ENCODE assay signal across 24 cellular contexts in genomic region chr11:128400382-128401203, GRCh38.
A peak's percentile ranks its signal among the peaks of the same experiment; 100 is the strongest.
DNase-seq lines count a peak whose midpoint lies in the region; ATAC-seq, FAIRE-seq and TF ChIP-seq lines count a peak whose summit lies in the region.
"Had no signal": no experiment of that assay in that cellular context is flagged by ENCODE, and none has a peak within 500 bp of the region (broad histone marks: within the 10 kb centered on the region; RNA-seq: fewer than 3 reads in every experiment).

No MANE protein-coding gene starts in this region.

- in situ Hi-C loops in HepG2 (cut with HindIII; ENCODE audit: extremely low pct_ligation_motif_present, low pct_unique_long_range_greater_than_20kb): no loop called here

- H3K4me2 ChIP-seq in HepG2 (ENCODE audit: low read depth, low read length): no peak overlapping the region

- intact Hi-C loops in HepG2 (cut with micrococcal nuclease; ENCODE audit: unreplicated experiment): no loop called here

- no peak for TF ChIP-seq CTCF in liver (IDR thresholded peaks at IDR 0.05; ENCODE audit: low read depth, low read length, missing input control)
- TF ChIP-seq CTCF in HepG2 (CRISPR knock-in tag; IDR thresholded peaks at IDR 0.05): no peak

- H3K9ac ChIP-seq in liver (ENCODE audit: low read depth in 1 of 2, low read length in 2 of 2) (no peak overlapping the region), HepG2 (ENCODE audit: insufficient read depth, low read depth, low read length) (no peak overlapping the region)

- POLR2A ChIA-PET in HepG2 (lab: Yijun Ruan, JAX): no interaction called here

- H3K36me3 ChIP-seq in liver (ENCODE audit: control insufficient read depth in 4 of 4, insufficient read depth in 3 of 4, low read depth in 1 of 4, low read length in 3 of 4) (no peaks in the 10 kb centered on the region), HepG2 (replicated peaks in 1 of 2; ENCODE audit: control insufficient read depth in 1 of 2, insufficient read depth in 2 of 2, low read length in 2 of 2) (no peaks in the 10 kb centered on the region), mesodermal cell (ENCODE audit: control insufficient read depth, insufficient read depth, low read length) (no peaks in the 10 kb centered on the region)
- H3K36me3 ChIP-seq: breast epithelium had no signal

- H3K4me1 ChIP-seq in liver (ENCODE audit: control insufficient read depth in 4 of 4, insufficient read depth in 4 of 4, low read length in 3 of 4) (no peaks in the 10 kb centered on the region), HepG2 (ENCODE audit: insufficient read depth, low read length) (no peaks in the 10 kb centered on the region), mesodermal cell (ENCODE audit: control insufficient read depth, insufficient read depth, low read length, poor library complexity, severe bottlenecking) (no peaks in the 10 kb centered on the region)
- H3K4me1 ChIP-seq: breast epithelium had no signal

- H3K9me3 ChIP-seq in liver (ENCODE audit: control insufficient read depth in 4 of 4, low read length in 3 of 4): no peaks in the 10 kb centered on the region
- no peaks in the 10 kb centered on the region for H3K9me3 ChIP-seq in HepG2 (ENCODE audit: low read length)
- no peaks in the 10 kb centered on the region for H3K9me3 ChIP-seq in mesodermal cell (ENCODE audit: control insufficient read depth, low read length)
- H3K9me3 ChIP-seq: breast epithelium had no signal

- CTCF ChIA-PET in HepG2 (lab: Yijun Ruan, JAX; ENCODE audit: low intra/inter-chr PET ratio, low total read pairs): no interaction called here

- H3K27ac ChIP-seq in liver (ENCODE audit: low read depth in 1 of 2, low read length in 2 of 2) (no peak overlapping the region), HepG2 (ENCODE audit: extremely low read length, insufficient read depth, low read length) (no peak overlapping the region), mesodermal cell (ENCODE audit: low read depth, low read length, severe bottlenecking) (peak overlapping the region; percentile 60)
- H3K27ac ChIP-seq: breast epithelium, HL-60 had no signal

- TF ChIP-seq RAD21 in liver (IDR thresholded peaks at IDR 0.05): no peak
- no peak for TF ChIP-seq RAD21 in HepG2 (CRISPR knock-in tag; IDR thresholded peaks at IDR 0.05)

- no peak for ATAC-seq in HepG2
- ATAC-seq in GM18498 (IDR thresholded peaks at IDR 0.05; ENCODE audit: unreplicated experiment): no peak
- ATAC-seq: naive thymus-derived CD4-positive, alpha-beta T cell; stimulated activated memory B cell treated with anti-CD40 and anti-IgM and Interleukin-4, amounts not matched to agents 10 μg/mL and 1 μg/mL and 100 μg/mL, for 72 hours had no signal

- no peak for FAIRE-seq in HepG2 (lab: Jason Lieb, UNC)
- FAIRE-seq: A204.1, GM18507, H54 had no signal

- TF ChIP-seq EP300 in HepG2 (IDR thresholded peaks at IDR 0.05; ENCODE audit: low read depth in 2 of 2, low read length in 2 of 2) (no peak), HepG2 (CRISPR knock-in tag; IDR thresholded peaks at IDR 0.05; ENCODE audit: borderline replicate concordance) (no peak)

- H3K79me2 ChIP-seq in HepG2 (ENCODE audit: insufficient read depth, low read length): no peaks in the 10 kb centered on the region

- TF ChIP-seq POLR2A in HepG2 (IDR thresholded peaks at IDR 0.05; ENCODE audit: insufficient read depth in 1 of 2, low read depth in 2 of 2, low read length in 2 of 2): no peak

- no peaks in the 10 kb centered on the region for H4K20me1 ChIP-seq in HepG2 (ENCODE audit: insufficient read depth, low read length)

- no TSS peak for BruUV-seq in HepG2 (replicated peaks; lab: Mats Ljungman, UMichigan)

- H2AFZ ChIP-seq in HepG2 (ENCODE audit: low read length): no peak overlapping the region

- 85% methylated on average over 8 of the region's 8 CpGs for WGBS in liver
- WGBS in HepG2 (ENCODE audit: low lambda C conversion rate): 8% methylated on average over 8 of the region's 8 CpGs
- WGBS in mesodermal cell (ENCODE audit: insufficient coverage in 2 of 2), 2 experiments: 71 to 100% methylated on average over 1 to 2 of the region's 8 CpGs

- H3K27me3 ChIP-seq in liver (ENCODE audit: control insufficient read depth in 4 of 4, insufficient read depth in 4 of 4, low read length in 3 of 4) (peaks cover 0 to 2% (median 0%) of the 10 kb centered on the region in 4 donors), HepG2 (ENCODE audit: control insufficient read depth in 1 of 2, insufficient read depth in 2 of 2, low read length in 2 of 2) (0 out of 5 replicates have a peak, but pooled peaks cover 0 to 2% of the 10 kb centered on the region in 2 experiments)
- H3K27me3 ChIP-seq: breast epithelium had no signal

- H3K4me3 ChIP-seq in liver (ENCODE audit: low read depth in 1 of 3, low read length in 3 of 3): no peak overlapping the region
- no peak overlapping the region for H3K4me3 ChIP-seq in HepG2 (replicated peaks in 1 of 3; ENCODE audit: insufficient read depth in 1 of 3, low read depth in 2 of 3, low read length in 3 of 3)
- H3K4me3 ChIP-seq in mesodermal cell (ENCODE audit: extremely low read depth, insufficient read depth, low read length, poor library complexity, severe bottlenecking): no peak overlapping the region
- H3K4me3 ChIP-seq: breast epithelium had no signal

- DNase-seq in HepG2 (ENCODE audit: low spot score): no peak
- peak; percentile 88 for DNase-seq in dedifferentiated amniotic fluid mesenchymal stem cell (ENCODE audit: extremely low spot score)
- no peak for DNase-seq in nucleus accumbens (lab: John Stamatoyannopoulos, UW)
- DNase-seq in NCI-H1092 (lab: John Stamatoyannopoulos, UW): no peak
- DNase-seq in activated effector memory CD4-positive, alpha-beta T cell treated with anti-CD3 and anti-CD28 coated beads, Interleukin-2, amount 50 U/mL, for 16 hours: no peak
- DNase-seq: activated CD4-positive, alpha-beta T cell treated with anti-CD3 and anti-CD28 coated beads, Interleukin-2, amount 50 U/mL, for 48 hours; activated naive CD8-positive, alpha-beta T cell treated with anti-CD3 and anti-CD28 coated beads for 36 hours; activated T-cell treated with anti-CD3 and anti-CD28 coated beads, Interleukin-2, amount 50 U/mL, for 24 hours; CD4-positive, alpha-beta T cell; dermis blood vessel endothelial cell; naive thymus-derived CD4-positive, alpha-beta T cell; NCI-H2029 treated with DMSO at 0.1 percent for 48 hours; NCI-H524 treated with DMSO at 0.1 percent for 48 hours; stimulated activated CD4-positive, alpha-beta T cell treated with anti-CD3 and anti-CD28 coated beads, Interleukin-15, amount 100 ng/mL, for 24 hours; T-helper 1 cell had no signal

TF ChIP-seq in liver, 16 proteins besides CTCF, POLR2A, EP300 and RAD21:
- TF ChIP-seq, protein P1, sequence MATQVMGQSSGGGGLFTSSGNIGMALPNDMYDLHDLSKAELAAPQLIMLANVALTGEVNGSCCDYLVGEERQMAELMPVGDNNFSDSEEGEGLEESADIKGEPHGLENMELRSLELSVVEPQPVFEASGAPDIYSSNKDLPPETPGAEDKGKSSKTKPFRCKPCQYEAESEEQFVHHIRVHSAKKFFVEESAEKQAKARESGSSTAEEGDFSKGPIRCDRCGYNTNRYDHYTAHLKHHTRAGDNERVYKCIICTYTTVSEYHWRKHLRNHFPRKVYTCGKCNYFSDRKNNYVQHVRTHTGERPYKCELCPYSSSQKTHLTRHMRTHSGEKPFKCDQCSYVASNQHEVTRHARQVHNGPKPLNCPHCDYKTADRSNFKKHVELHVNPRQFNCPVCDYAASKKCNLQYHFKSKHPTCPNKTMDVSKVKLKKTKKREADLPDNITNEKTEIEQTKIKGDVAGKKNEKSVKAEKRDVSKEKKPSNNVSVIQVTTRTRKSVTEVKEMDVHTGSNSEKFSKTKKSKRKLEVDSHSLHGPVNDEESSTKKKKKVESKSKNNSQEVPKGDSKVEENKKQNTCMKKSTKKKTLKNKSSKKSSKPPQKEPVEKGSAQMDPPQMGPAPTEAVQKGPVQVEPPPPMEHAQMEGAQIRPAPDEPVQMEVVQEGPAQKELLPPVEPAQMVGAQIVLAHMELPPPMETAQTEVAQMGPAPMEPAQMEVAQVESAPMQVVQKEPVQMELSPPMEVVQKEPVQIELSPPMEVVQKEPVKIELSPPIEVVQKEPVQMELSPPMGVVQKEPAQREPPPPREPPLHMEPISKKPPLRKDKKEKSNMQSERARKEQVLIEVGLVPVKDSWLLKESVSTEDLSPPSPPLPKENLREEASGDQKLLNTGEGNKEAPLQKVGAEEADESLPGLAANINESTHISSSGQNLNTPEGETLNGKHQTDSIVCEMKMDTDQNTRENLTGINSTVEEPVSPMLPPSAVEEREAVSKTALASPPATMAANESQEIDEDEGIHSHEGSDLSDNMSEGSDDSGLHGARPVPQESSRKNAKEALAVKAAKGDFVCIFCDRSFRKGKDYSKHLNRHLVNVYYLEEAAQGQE (IDR thresholded peaks at IDR 0.05): peak; percentile 47
- no peak for TF ChIP-seq FOXA2 (IDR thresholded peaks at IDR 0.05)

TF ChIP-seq in HepG2, 621 proteins besides CTCF, POLR2A, EP300 and RAD21 (continues in another document):
- no peak for TF ChIP-seq CENPX (CRISPR knock-in tag; IDR thresholded peaks at IDR 0.05)
- TF ChIP-seq, protein P2, sequence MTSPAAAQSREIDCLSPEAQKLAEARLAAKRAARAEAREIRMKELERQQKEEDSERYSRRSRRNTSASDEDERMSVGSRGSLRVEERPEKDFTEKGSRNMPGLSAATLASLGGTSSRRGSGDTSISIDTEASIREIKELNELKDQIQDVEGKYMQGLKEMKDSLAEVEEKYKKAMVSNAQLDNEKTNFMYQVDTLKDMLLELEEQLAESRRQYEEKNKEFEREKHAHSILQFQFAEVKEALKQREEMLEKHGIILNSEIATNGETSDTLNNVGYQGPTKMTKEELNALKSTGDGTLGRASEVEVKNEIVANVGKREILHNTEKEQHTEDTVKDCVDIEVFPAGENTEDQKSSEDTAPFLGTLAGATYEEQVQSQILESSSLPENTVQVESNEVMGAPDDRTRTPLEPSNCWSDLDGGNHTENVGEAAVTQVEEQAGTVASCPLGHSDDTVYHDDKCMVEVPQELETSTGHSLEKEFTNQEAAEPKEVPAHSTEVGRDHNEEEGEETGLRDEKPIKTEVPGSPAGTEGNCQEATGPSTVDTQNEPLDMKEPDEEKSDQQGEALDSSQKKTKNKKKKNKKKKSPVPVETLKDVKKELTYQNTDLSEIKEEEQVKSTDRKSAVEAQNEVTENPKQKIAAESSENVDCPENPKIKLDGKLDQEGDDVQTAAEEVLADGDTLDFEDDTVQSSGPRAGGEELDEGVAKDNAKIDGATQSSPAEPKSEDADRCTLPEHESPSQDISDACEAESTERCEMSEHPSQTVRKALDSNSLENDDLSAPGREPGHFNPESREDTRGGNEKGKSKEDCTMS (CRISPR knock-in tag; conservative IDR thresholded peaks at IDR 0.05): no peak
- TF ChIP-seq, protein P3, sequence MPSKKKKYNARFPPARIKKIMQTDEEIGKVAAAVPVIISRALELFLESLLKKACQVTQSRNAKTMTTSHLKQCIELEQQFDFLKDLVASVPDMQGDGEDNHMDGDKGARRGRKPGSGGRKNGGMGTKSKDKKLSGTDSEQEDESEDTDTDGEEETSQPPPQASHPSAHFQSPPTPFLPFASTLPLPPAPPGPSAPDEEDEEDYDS (CRISPR knock-in tag; IDR thresholded peaks at IDR 0.05): no peak
- no peak for TF ChIP-seq ARNTL (CRISPR knock-in tag; IDR thresholded peaks at IDR 0.05)
- TF ChIP-seq ZNF841 (CRISPR knock-in tag; IDR thresholded peaks at IDR 0.05; ENCODE audit: borderline replicate concordance): no peak
